8 cellular contexts compared by ENCODE assay signal in the genomic region with DNA sequence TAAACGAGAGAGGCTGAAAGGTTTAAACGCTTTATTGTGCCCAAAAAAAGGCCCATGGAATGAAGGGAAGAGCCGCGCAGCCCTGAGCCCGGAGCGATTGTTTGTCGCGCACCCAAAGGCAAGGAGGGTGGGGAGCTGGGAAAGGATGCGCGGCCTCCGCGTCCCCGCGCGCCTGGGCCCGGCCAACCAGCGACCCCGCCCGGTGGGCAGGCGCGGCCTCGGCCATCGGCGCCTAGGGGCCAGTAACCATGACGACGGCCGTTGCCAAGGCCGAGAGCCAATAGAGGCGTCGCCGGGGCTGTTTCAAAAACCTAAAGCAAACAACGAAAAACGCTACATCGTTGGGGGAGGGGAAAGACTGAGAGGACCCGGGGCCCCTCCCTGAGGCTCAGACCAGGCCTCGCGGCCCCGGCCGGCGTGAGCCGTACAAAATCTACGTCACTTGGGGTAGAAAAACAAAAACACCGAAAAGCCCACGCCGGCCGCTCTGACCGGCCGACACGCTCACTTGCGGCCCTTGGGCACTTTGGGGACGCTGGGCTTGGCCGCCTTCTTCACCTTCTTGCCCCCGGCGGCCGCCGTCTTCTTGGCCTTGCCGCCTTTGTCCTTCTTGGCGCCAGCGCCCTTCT. TPM values are rescaled to one million over a fixed set of nuclear protein-coding genes. Genes with fewer than 3 reads are reported as not detected.
DNase-seq lines count a peak whose midpoint lies in the region; ATAC-seq and TF ChIP-seq lines count a peak whose summit lies in the region.

No MANE protein-coding gene starts in this region.

- H3K9me3 ChIP-seq in AG04450 (ENCODE audit: control insufficient read depth, insufficient read depth, low read length): no peaks in the 10 kb centered on the region; the same call in 1 of the 2 replicates
- H3K9me3 ChIP-seq in MG63: no peaks in the 10 kb centered on the region
- no peaks in the 10 kb centered on the region for H3K9me3 ChIP-seq in tibial nerve

- 0 to 1% methylated on average over 42 to 52 of the region's 59 CpGs for WGBS in tibial nerve, 2 donors

- TF ChIP-seq EP300 in tibial nerve (IDR thresholded peaks at IDR 0.05): peak; percentile 25 to 86

- H3K4me3 Mint-ChIP-seq in activated naive CD8-positive, alpha-beta T cell treated with anti-CD3 and anti-CD28 coated beads, Interleukin-2, amount 10 ng/mL, durations not matched to agents 7 days and 5 days: peak overlapping the region; percentile 86
- H3K4me3 Mint-ChIP-seq in neural crest cell: peak overlapping the region; percentile 95

- TF ChIP-seq POLR2A in tibial nerve (IDR thresholded peaks at IDR 0.05): peak; percentile 34 to 54

- POLR2A ChIA-PET in AG04450 (lab: Yijun Ruan, JAX): interaction anchor here (1.6 to 2.4 kb wide), 5 partner anchors 10 to 282 kb away, joined by 8 to 39 read pairs (median 11); a partner anchor contains a TSS
- POLR2A ChIA-PET in RWPE1 (lab: Yijun Ruan, JAX; ENCODE audit: low non-redundant PET): interaction anchor here (0.5 kb wide), 1 partner anchor 457 kb away, joined by 8 read pairs; no protein-coding TSS in a partner anchor
- POLR2A ChIA-PET in activated naive CD8-positive, alpha-beta T cell treated with anti-CD3 and anti-CD28 coated beads, Interleukin-2, amount 10 ng/mL, durations not matched to agents 7 days and 5 days (lab: Charles Lee): interaction anchor here (0.6 to 6.1 kb wide), 20 partner anchors 10 to 661 kb away, joined by 3 to 102 read pairs (median 11); a partner anchor contains a TSS

- peaks cover 9% of the 10 kb centered on the region for H3K36me3 Mint-ChIP-seq in activated naive CD8-positive, alpha-beta T cell treated with anti-CD3 and anti-CD28 coated beads, Interleukin-2, amount 10 ng/mL, durations not matched to agents 7 days and 5 days
- peaks cover 8% of the 10 kb centered on the region for H3K36me3 Mint-ChIP-seq in neural crest cell (ENCODE audit: low read depth)

- H3K4me1 ChIP-seq in tibial nerve: peaks cover 0 to 33% (median 11%) of the 10 kb centered on the region in 4 donors

- DNase-seq in AG04450 (ENCODE audit: low read depth, low spot score): no peak
- DNase-seq in MG63: peak; percentile 85
- peak; percentile 85 for DNase-seq in RWPE1 (ENCODE audit: low spot score)
- DNase-seq in activated naive CD8-positive, alpha-beta T cell treated with anti-CD3 and anti-CD28 coated beads, Interleukin-2, amount 10 ng/mL, durations not matched to agents 7 days and 5 days: peak; percentile 75
- peak; percentile 86 for DNase-seq in globus pallidus (ENCODE audit: low spot score)
- peak; percentile 88 for DNase-seq in neural crest cell (ENCODE audit: low read depth, low spot score)
- DNase-seq in tibial nerve (ENCODE audit: low spot score in 2 of 2): peak; percentile 84 to 86

- no peak for TF ChIP-seq CTCF in AG04450 (IDR thresholded peaks at IDR 0.05; ENCODE audit: low read depth, low read length)
- no peak; the same call in 1 of the 2 replicates for TF ChIP-seq CTCF in RWPE1 (conservative IDR thresholded peaks at IDR 0.05; ENCODE audit: low read depth)
- no peak for TF ChIP-seq CTCF in neural crest cell (conservative IDR thresholded peaks at IDR 0.05)
- peak in 1 of 5 experiments; percentile 35 for TF ChIP-seq CTCF in tibial nerve (IDR thresholded peaks at IDR 0.05)

- H3K27me3 ChIP-seq in AG04450 (ENCODE audit: control insufficient read depth, insufficient read depth, low read length): no peaks in the 10 kb centered on the region
- H3K27me3 ChIP-seq in MG63: no peaks in the 10 kb centered on the region
- H3K27me3 ChIP-seq in tibial nerve: no peaks in the 10 kb centered on the region

- peak overlapping the region; percentile 91 for H3K4me3 ChIP-seq in AG04450 (ENCODE audit: low read depth, low read length)
- H3K4me3 ChIP-seq in MG63: peak overlapping the region; percentile 90
- H3K4me3 ChIP-seq in tibial nerve: peak overlapping the region; percentile 56 to 92 (median 82)

- no peaks in the 10 kb centered on the region for H3K27me3 Mint-ChIP-seq in activated naive CD8-positive, alpha-beta T cell treated with anti-CD3 and anti-CD28 coated beads, Interleukin-2, amount 10 ng/mL, durations not matched to agents 7 days and 5 days
- peaks cover 3% of the 10 kb centered on the region for H3K27me3 Mint-ChIP-seq in neural crest cell (ENCODE audit: low read depth)

- peaks cover 32% of the 10 kb centered on the region for H3K4me1 Mint-ChIP-seq in activated naive CD8-positive, alpha-beta T cell treated with anti-CD3 and anti-CD28 coated beads, Interleukin-2, amount 10 ng/mL, durations not matched to agents 7 days and 5 days
- peaks cover 22% of the 10 kb centered on the region for H3K4me1 Mint-ChIP-seq in neural crest cell

- no peak overlapping the region for H3K27ac ChIP-seq in AG04450 (ENCODE audit: low read depth, low read length)
- H3K27ac ChIP-seq in RWPE1: peak overlapping the region; percentile 89
- H3K27ac ChIP-seq in tibial nerve: peak overlapping the region; percentile 87 to 96 (median 94)

- H3K27ac Mint-ChIP-seq in activated naive CD8-positive, alpha-beta T cell treated with anti-CD3 and anti-CD28 coated beads, Interleukin-2, amount 10 ng/mL, durations not matched to agents 7 days and 5 days: peak overlapping the region; percentile 76
- peak overlapping the region; percentile 89 for H3K27ac Mint-ChIP-seq in neural crest cell (ENCODE audit: unreplicated experiment)

- H3K9me3 Mint-ChIP-seq in activated naive CD8-positive, alpha-beta T cell treated with anti-CD3 and anti-CD28 coated beads, Interleukin-2, amount 10 ng/mL, durations not matched to agents 7 days and 5 days: no peaks in the 10 kb centered on the region
- no peaks in the 10 kb centered on the region for H3K9me3 Mint-ChIP-seq in neural crest cell

- CTCF ChIA-PET in AG04450 (lab: Charles Lee) (no interaction called here), RWPE1 (lab: Yijun Ruan, JAX) (interaction anchor here (0.6 to 1.5 kb wide), 2 partner anchors 10 to 345 kb away, joined by 5 to 6 read pairs; no protein-coding TSS in a partner anchor)

- H3K36me3 ChIP-seq in MG63 (no peaks in the 10 kb centered on the region), tibial nerve (peaks cover 0 to 10% (median 0%) of the 10 kb centered on the region in 3 donors)

- peak; percentile 28 for ATAC-seq in GM19023 (IDR thresholded peaks at IDR 0.05; ENCODE audit: unreplicated experiment)
- peak; percentile 15 for ATAC-seq in activated naive CD8-positive, alpha-beta T cell treated with anti-CD3 and anti-CD28 coated beads, Interleukin-2, amount 10 ng/mL, durations not matched to agents 7 days and 5 days (ENCODE audit: low read depth)

RNA-seq across cellular contexts. Expression of a gene that starts 36.2 kb away (rescaled TPM):
- 19.9 and 22.6 TPM in 2 replicates for polyA plus RNA-seq in AG04450 (2011; rRNA removed)
- 8.5 and 13.9 TPM in 2 replicates for polyA minus RNA-seq in AG04450 (2011; rRNA and poly(A)+ RNA removed)
- 59.9 and 81.0 TPM in 2 replicates for total RNA-seq in MG63 (2014; rRNA removed; shearing (Covaris generic); ENCODE audit: low replicate concordance)
- total RNA-seq in activated naive CD8-positive, alpha-beta T cell treated with anti-CD3 and anti-CD28 coated beads, Interleukin-2, amount 10 ng/mL, durations not matched to agents 7 days and 5 days: 10 to 100 TPM; 59.7 to 60.8 TPM
- total RNA-seq in neural crest cell: 61.2 and 62.9 TPM in 2 replicates
- 10 to 100 TPM; 18.2 to 36.7 (median 27.9) TPM for total RNA-seq in tibial nerve
